Comparison of ENCODE assay signal across 16 cellular contexts in the genomic region with DNA sequence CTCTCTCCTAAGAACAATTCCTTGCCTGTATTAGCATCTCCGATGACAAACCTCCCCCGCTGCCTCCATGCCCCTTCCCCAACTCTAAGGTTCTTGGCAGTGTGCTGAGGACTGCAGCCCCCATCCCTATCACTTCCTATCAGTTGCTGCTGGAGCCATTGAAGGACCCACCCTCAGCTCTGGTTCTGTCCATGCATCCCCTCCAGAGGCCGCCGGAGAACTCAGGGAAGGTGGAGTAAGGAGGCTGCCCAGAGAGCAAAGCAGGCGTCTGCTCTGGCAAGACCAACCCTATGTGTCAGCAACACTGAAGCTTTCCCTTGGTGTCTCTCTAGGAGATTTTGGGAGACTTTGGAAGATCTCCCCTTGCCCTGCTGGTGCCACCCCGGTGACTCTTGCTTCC.
DNase-seq lines count a peak whose midpoint lies in the region; ATAC-seq, FAIRE-seq and TF ChIP-seq lines count a peak whose summit lies in the region.
"Had no signal": no experiment of that assay in that cellular context is flagged by ENCODE, and none has a peak within 500 bp of the region (broad histone marks: within the 10 kb centered on the region; RNA-seq: fewer than 3 reads in every experiment).

No MANE protein-coding gene starts in this region.

- no peak overlapping the region for H3K23ac ChIP-seq in mesendoderm (ENCODE audit: low read length)

- H4K5ac ChIP-seq in mesendoderm (ENCODE audit: low read length) = no peak overlapping the region

- H3K4ac ChIP-seq in mesendoderm (ENCODE audit: low read depth, low read length) = no peak overlapping the region

- intact Hi-C loops in vagina (cut with DNase I) = no loop called here

- no peak overlapping the region for H3K4me2 ChIP-seq in mesendoderm (ENCODE audit: low read length)

- no peaks in the 10 kb centered on the region for H3K27me3 ChIP-seq in H7 (ENCODE audit: control insufficient read depth, insufficient read depth, low read length)
- H3K27me3 ChIP-seq in NT2/D1 (ENCODE audit: insufficient read depth, insufficient read length) = no peaks in the 10 kb centered on the region
- H3K27me3 ChIP-seq in mesendoderm (ENCODE audit: insufficient read depth, low read length, poor library complexity) = no peaks in the 10 kb centered on the region
- H3K27me3 ChIP-seq in vagina = no peaks in the 10 kb centered on the region

- no peaks in the 10 kb centered on the region for H3K4me1 ChIP-seq in NT2/D1 (ENCODE audit: insufficient read depth, insufficient read length)
- no peaks in the 10 kb centered on the region for H3K4me1 ChIP-seq in mesendoderm (ENCODE audit: control insufficient read depth, low read depth, low read length)
- H3K4me1 ChIP-seq in vagina = no peaks in the 10 kb centered on the region

- no peak overlapping the region for H2BK120ac ChIP-seq in mesendoderm (ENCODE audit: low read depth, low read length)

- no peaks in the 10 kb centered on the region for H3K9me3 ChIP-seq in NT2/D1 (ENCODE audit: insufficient read depth, low read length)
- no peaks in the 10 kb centered on the region for H3K9me3 ChIP-seq in vagina

- H3K9ac ChIP-seq in NT2/D1 (ENCODE audit: insufficient read length, low read depth) (no peak overlapping the region), mesendoderm (ENCODE audit: low read length) (no peak overlapping the region)

- DNase-seq in H7 (peak; percentile 53), NT2/D1 (ENCODE audit: low read depth, low spot score) (peak; percentile 11), mesendoderm (peak; percentile 7), vagina (ENCODE audit: extremely low spot score in 2 of 2) (peak; percentile 64 to 88), LoVo (ENCODE audit: low spot score) (no peak), GM19239 (ENCODE audit: insufficient read length, low spot score) (no peak)
- DNase-seq: C1 segment of cervical spinal cord; Calu3; CD4-positive, alpha-beta T cell; DMS 273 treated with DMSO at 0.1 percent for 48 hours; GOT3; HCEC 1CT; HFFc6 had no signal

- TF ChIP-seq CTCF in vagina (IDR thresholded peaks at IDR 0.05) = no peak

- no CpG with 5 or more reads among the region's 6 CpGs for WGBS in mesendoderm (ENCODE audit: extremely low coverage, insufficient coverage, low lambda C conversion rate)

- H3K36me3 ChIP-seq in H7 (replicated peaks; ENCODE audit: control insufficient read depth, insufficient read depth, low read length) = no peaks in the 10 kb centered on the region
- no peaks in the 10 kb centered on the region for H3K36me3 ChIP-seq in NT2/D1 (ENCODE audit: insufficient read depth, insufficient read length, low read length)
- no peaks in the 10 kb centered on the region for H3K36me3 ChIP-seq in mesendoderm (ENCODE audit: control insufficient read depth, insufficient read depth, low read length)
- no peaks in the 10 kb centered on the region for H3K36me3 ChIP-seq in vagina

- no peak for TF ChIP-seq POLR2A in vagina (IDR thresholded peaks at IDR 0.05)

- no peaks in the 10 kb centered on the region for H3K79me2 ChIP-seq in mesendoderm (ENCODE audit: control insufficient read depth, insufficient read depth, low read length)

- no peak overlapping the region for H2BK15ac ChIP-seq in mesendoderm (replicated peaks; ENCODE audit: low read depth)

- H3K18ac ChIP-seq in mesendoderm (ENCODE audit: low read length) = no peak overlapping the region

- no peak overlapping the region for H2BK5ac ChIP-seq in mesendoderm (ENCODE audit: low read length)

- no peak overlapping the region for H4K8ac ChIP-seq in mesendoderm (ENCODE audit: low read depth, low read length)

- H3K56ac ChIP-seq in mesendoderm (ENCODE audit: low read length) = no peak overlapping the region

- H3K27ac ChIP-seq in mesendoderm (ENCODE audit: low read depth, low read length) (no peak overlapping the region), vagina (no peak overlapping the region)
- H3K27ac ChIP-seq: HL-60 had no signal

- FAIRE-seq in GM19239 (lab: Jason Lieb, UNC) = no peak
- FAIRE-seq: A204.1 had no signal

- H3K4me3 ChIP-seq in H7 (ENCODE audit: insufficient read depth, low read depth, low read length) = no peak overlapping the region
- H3K4me3 ChIP-seq in NT2/D1 (ENCODE audit: insufficient read length, low read depth) = no peak overlapping the region
- no peak overlapping the region for H3K4me3 ChIP-seq in mesendoderm (ENCODE audit: low read length)
- no peak overlapping the region for H3K4me3 ChIP-seq in vagina

- H2AK5ac ChIP-seq in mesendoderm (ENCODE audit: low read length) = no peak overlapping the region

- no peaks in the 10 kb centered on the region for H3K79me1 ChIP-seq in mesendoderm (ENCODE audit: low read length)

- no peak for ATAC-seq in HG02798 (IDR thresholded peaks at IDR 0.05; ENCODE audit: poor library complexity, unreplicated experiment)

Comparison
In these comparisons a context has a peak if more than half of its experiments do, and no peak if none do; other contexts are left out.
1. DNase-seq: peak in H7 (single experiment), NT2/D1 (single experiment), mesendoderm (single experiment) and vagina (2 of 2); none in LoVo (single experiment) and GM19239 (single experiment).